1 cellular context compared by ENCODE assay signal in genomic region chr16:2206420-2206779, GRCh38.
TF ChIP-seq lines count a peak whose summit lies in the region.

No MANE protein-coding gene starts in this region.

TF ChIP-seq in HepG2, 621 proteins besides CTCF, POLR2A, EP300 and RAD21:
- no peak for TF ChIP-seq HHEX (CRISPR knock-in tag; IDR thresholded peaks at IDR 0.05)
- TF ChIP-seq TBP (CRISPR knock-in tag; IDR thresholded peaks at IDR 0.05): no peak
- no peak for TF ChIP-seq AFF4 (CRISPR knock-in tag; IDR thresholded peaks at IDR 0.05)
- no peak for TF ChIP-seq KMT2A (CRISPR knock-in tag; IDR thresholded peaks at IDR 0.05)
- no peak for TF ChIP-seq HNF1B (CRISPR knock-in tag; IDR thresholded peaks at IDR 0.05)
- no peak for TF ChIP-seq ZBTB4 (CRISPR knock-in tag; IDR thresholded peaks at IDR 0.05; ENCODE audit: borderline replicate concordance)
- no peak for TF ChIP-seq GMEB2 (CRISPR knock-in tag; IDR thresholded peaks at IDR 0.05; ENCODE audit: low read depth)
- TF ChIP-seq BRCA1 (CRISPR knock-in tag; IDR thresholded peaks at IDR 0.05): no peak
- no peak for TF ChIP-seq ZNF878 (CRISPR knock-in tag; IDR thresholded peaks at IDR 0.05)
- TF ChIP-seq IRF1 (CRISPR knock-in tag; IDR thresholded peaks at IDR 0.05; ENCODE audit: low read depth): no peak
- no peak for TF ChIP-seq GPN1 (CRISPR knock-in tag; IDR thresholded peaks at IDR 0.05; ENCODE audit: borderline replicate concordance)
- no peak for TF ChIP-seq ZNF317 (CRISPR knock-in tag; IDR thresholded peaks at IDR 0.05)
- TF ChIP-seq ZSCAN30 (CRISPR knock-in tag; IDR thresholded peaks at IDR 0.05): no peak
- no peak for TF ChIP-seq ZNF549 (CRISPR knock-in tag; IDR thresholded peaks at IDR 0.05)
- no peak for TF ChIP-seq HMG20B (CRISPR knock-in tag; conservative IDR thresholded peaks at IDR 0.05)
TF ChIP-seq in HepG2: peak in this region for 0.
